In the genomic region with DNA sequence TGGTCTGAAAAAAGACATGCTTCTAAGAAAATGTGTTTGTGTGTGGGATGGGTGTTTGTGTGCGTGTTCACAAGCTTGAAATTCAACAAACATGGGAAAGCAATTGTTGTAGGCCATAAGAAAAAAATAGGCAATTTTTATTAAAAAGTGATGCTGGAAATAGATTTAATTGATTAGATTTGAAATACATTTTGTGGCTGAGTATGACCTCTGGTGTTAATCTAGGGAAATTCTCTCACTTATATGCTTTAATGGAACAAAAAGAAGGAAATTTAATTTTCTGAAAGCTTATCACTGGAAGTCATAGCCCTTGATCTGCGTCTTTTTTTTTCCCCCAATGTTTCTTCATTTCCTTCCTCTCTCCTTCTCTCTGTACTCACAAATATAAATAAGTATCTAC, we compare ENCODE assay signal across 22 cellular contexts. TPM values are rescaled to one million over a fixed set of nuclear protein-coding genes. Genes with fewer than 3 reads are reported as not detected.
A peak's percentile ranks its signal among the peaks of the same experiment; 100 is the strongest.
DNase-seq lines count a peak whose midpoint lies in the region; ATAC-seq, FAIRE-seq and TF ChIP-seq lines count a peak whose summit lies in the region.
"Had no signal": no experiment of that assay in that cellular context is flagged by ENCODE, and none has a peak within 500 bp of the region (broad histone marks: within the 10 kb centered on the region; RNA-seq: fewer than 3 reads in every experiment).

No MANE protein-coding gene starts in this region.

- no peak overlapping the region for H3K23ac ChIP-seq in mesenchymal stem cell (ENCODE audit: low read length in 2 of 2)

- no peak overlapping the region for H3K18ac ChIP-seq in mesenchymal stem cell (ENCODE audit: low read depth in 1 of 2, low read length in 2 of 2)

- no peak overlapping the region for H2AK5ac ChIP-seq in mesenchymal stem cell (ENCODE audit: low read length, severe bottlenecking)

- H4K20me1 ChIP-seq in Karpas-422 (ENCODE audit: insufficient read depth, low read depth, low read length) = no peaks in the 10 kb centered on the region
- H4K20me1 ChIP-seq in GM12878 (ENCODE audit: control insufficient read depth, insufficient read depth) = no peaks in the 10 kb centered on the region

- ATAC-seq in GM12878 = no peak
- no peak for ATAC-seq in CD8-positive, alpha-beta T cell
- no peak for ATAC-seq in T-cell (replicated peaks in 1 of 4)
- ATAC-seq: naive thymus-derived CD4-positive, alpha-beta T cell had no signal

- H3K36me3 ChIP-seq in Karpas-422 (ENCODE audit: insufficient read depth, low read length) (no peaks in the 10 kb centered on the region), GM12878 (ENCODE audit: control insufficient read depth in 2 of 2, insufficient read depth in 2 of 2, low read length in 1 of 2) (no peaks in the 10 kb centered on the region), mesenchymal stem cell (ENCODE audit: control insufficient read depth in 1 of 2, insufficient read depth in 2 of 2, low read depth in 1 of 2, low read length in 2 of 2) (no peaks in the 10 kb centered on the region)
- no peaks in the 10 kb centered on the region for H3K36me3 ChIP-seq in CD8-positive, alpha-beta T cell (ENCODE audit: insufficient read depth, low read length)
- H3K36me3 ChIP-seq: stomach, upper lobe of left lung had no signal

- DNase-seq in D721Med (ENCODE audit: insufficient read length, low spot score) (no peak), Karpas-422 (peak; percentile 41), GM12878 (ENCODE audit: low read depth, low spot score) (no peak), mesenchymal stem cell (peak; percentile 17), Calu3 (no peak), NCI-H748 treated with DMSO at 0.1 percent for 48 hours (lab: John Stamatoyannopoulos, UW) (no peak), T-cell (no peak)
- no peak for DNase-seq in CD8-positive, alpha-beta T cell
- DNase-seq: activated CD4-positive, alpha-beta T cell treated with anti-CD3 and anti-CD28 coated beads, Interleukin-2, amount 10 ng/mL, durations not matched to agents 7 days and 5 days; activated CD8-positive, alpha-beta memory T cell treated with anti-CD3 and anti-CD28 coated beads, Interleukin-2, amount 50 U/mL, for 4 hours; Caco-2; mammary epithelial cell; naive thymus-derived CD4-positive, alpha-beta T cell; NCI-H2227 treated with DMSO at 0.1 percent for 48 hours; NCI-H82; RPMI8226; stimulated activated CD4-positive, alpha-beta T cell treated with anti-CD3 and anti-CD28 coated beads, Interleukin-4, amount 100 ng/mL, for 1 hour; stomach; upper lobe of left lung had no signal

- no peak overlapping the region for H3K4me3 Mint-ChIP-seq in Calu3 (ENCODE audit: low read depth, unreplicated experiment)
- no peak overlapping the region for H3K4me3 Mint-ChIP-seq in CD8-positive, alpha-beta T cell
- no peak overlapping the region for H3K4me3 Mint-ChIP-seq in T-cell
- H3K4me3 Mint-ChIP-seq: activated CD4-positive, alpha-beta T cell treated with anti-CD3 and anti-CD28 coated beads, Interleukin-2, amount 10 ng/mL, durations not matched to agents 7 days and 5 days; naive thymus-derived CD4-positive, alpha-beta T cell had no signal

- no peak overlapping the region for H4K8ac ChIP-seq in mesenchymal stem cell (ENCODE audit: low read length)

- H3K9me3 ChIP-seq in Karpas-422 (ENCODE audit: low read length) (no peaks in the 10 kb centered on the region), GM12878 (replicated peaks; ENCODE audit: control insufficient read depth, insufficient read depth, low read length) (no peaks in the 10 kb centered on the region; the same call in 2 of the 3 replicates), mesenchymal stem cell (ENCODE audit: control insufficient read depth, low read length) (no peaks in the 10 kb centered on the region)
- no peaks in the 10 kb centered on the region for H3K9me3 ChIP-seq in CD8-positive, alpha-beta T cell (ENCODE audit: low read length)
- H3K9me3 ChIP-seq: Caco-2, stomach, upper lobe of left lung had no signal

- in situ Hi-C loops in GM12878 (cut with MboI) = loop anchor here (25.0 kb wide), 1 partner anchor 429 kb away; no protein-coding TSS in a partner anchor

- H3K79me2 ChIP-seq in Karpas-422 (ENCODE audit: low read length) (no peaks in the 10 kb centered on the region), GM12878 (ENCODE audit: control insufficient read depth, insufficient read depth, low read length) (no peaks in the 10 kb centered on the region)

- H3K9ac ChIP-seq in Karpas-422 (ENCODE audit: low read length) = no peak overlapping the region
- H3K9ac ChIP-seq in GM12878 (ENCODE audit: control insufficient read depth, insufficient read depth, low read length) = no peak overlapping the region
- no peak overlapping the region for H3K9ac ChIP-seq in mesenchymal stem cell (ENCODE audit: low read length)

- H3K27me3 Mint-ChIP-seq in Calu3 (ENCODE audit: unreplicated experiment) (peaks cover 35% of the 10 kb centered on the region), T-cell (peaks cover 13 to 28% of the 10 kb centered on the region in 2 donors)
- H3K27me3 Mint-ChIP-seq in CD8-positive, alpha-beta T cell (ENCODE audit: low read depth) = peaks cover 34% of the 10 kb centered on the region

- no peak overlapping the region for H3K27ac ChIP-seq in Karpas-422 (ENCODE audit: low read length)
- no peak overlapping the region for H3K27ac ChIP-seq in GM12878 (ENCODE audit: control insufficient read depth, insufficient read depth)
- H3K27ac ChIP-seq in mesenchymal stem cell (ENCODE audit: low read length, poor library complexity, severe bottlenecking) = no peak overlapping the region
- H3K27ac ChIP-seq in CD8-positive, alpha-beta T cell (ENCODE audit: low read depth, low read length) = no peak overlapping the region
- H3K27ac ChIP-seq: skin epidermis, stomach, upper lobe of left lung had no signal

- POLR2A ChIA-PET in GM12878 (lab: Charles Lee) = interaction anchor here (0.6 kb wide), 1 partner anchor 613 kb away, joined by 3 read pairs; no protein-coding TSS in a partner anchor
- POLR2A ChIA-PET in CD8-positive, alpha-beta T cell (lab: Charles Lee) = no interaction called here
- POLR2A ChIA-PET in T-cell (lab: Charles Lee) = no interaction called here

- H3K79me1 ChIP-seq in mesenchymal stem cell (replicated peaks; ENCODE audit: low read length, poor library complexity, severe bottlenecking) = no peaks in the 10 kb centered on the region

- FAIRE-seq in D721Med (lab: Jason Lieb, UNC) (no peak), GM12878 (lab: Jason Lieb, UNC) (no peak)
- FAIRE-seq: astrocyte, keratinocyte had no signal

- H3K4me3 ChIP-seq in Karpas-422 (ENCODE audit: low read length) (no peak overlapping the region), GM12878 (no peak overlapping the region), mesenchymal stem cell (ENCODE audit: insufficient read depth in 1 of 2, low read depth in 1 of 2, low read length in 2 of 2) (no peak overlapping the region)
- no peak overlapping the region for H3K4me3 ChIP-seq in CD8-positive, alpha-beta T cell (ENCODE audit: low read depth, low read length)
- H3K4me3 ChIP-seq: skin epidermis, stomach, upper lobe of left lung had no signal

- no peak overlapping the region for H2BK15ac ChIP-seq in mesenchymal stem cell (ENCODE audit: low read depth, poor library complexity, severe bottlenecking)

- RAD21 ChIA-PET in GM12878 (lab: Charles Lee; ENCODE audit: unreplicated experiment) = interaction anchor here (2.4 to 13.6 kb wide), 2 partner anchors 91 to 678 kb away, joined by 10 to 318 read pairs; no protein-coding TSS in a partner anchor

- H3K4me1 ChIP-seq in Karpas-422 (ENCODE audit: low read length) (no peaks in the 10 kb centered on the region), GM12878 (ENCODE audit: control insufficient read depth, insufficient read depth, low read length) (no peaks in the 10 kb centered on the region), mesenchymal stem cell (ENCODE audit: control insufficient read depth, insufficient read depth, low read depth, low read length) (peaks cover 26% of the 10 kb centered on the region)
- H3K4me1 ChIP-seq in CD8-positive, alpha-beta T cell (ENCODE audit: insufficient read depth, low read length) = no peaks in the 10 kb centered on the region
- H3K4me1 ChIP-seq: Caco-2 had no signal

- H3K27me3 ChIP-seq in Karpas-422 (ENCODE audit: low read length) (no peaks in the 10 kb centered on the region), GM12878 (replicated peaks in 1 of 2; ENCODE audit: control insufficient read depth in 2 of 2, insufficient read depth in 2 of 2, low read length in 1 of 2) (peaks cover 0 to 16% of the 10 kb centered on the region in 2 experiments; a peak in 2 of 4 replicates), mesenchymal stem cell (ENCODE audit: control insufficient read depth in 1 of 2, insufficient read depth in 1 of 2, low read length in 2 of 2) (peaks cover 36 to 43% of the 10 kb centered on the region in 2 experiments)
- H3K27me3 ChIP-seq in CD8-positive, alpha-beta T cell (ENCODE audit: insufficient read depth, low read length) = peaks cover 4% of the 10 kb centered on the region

- H3K14ac ChIP-seq in mesenchymal stem cell (ENCODE audit: low read length in 2 of 2) = no peak overlapping the region

- H2AFZ ChIP-seq in Karpas-422 (ENCODE audit: low read length) (no peak overlapping the region), GM12878 (ENCODE audit: control insufficient read depth, low read depth, low read length) (no peak overlapping the region), mesenchymal stem cell (ENCODE audit: low read depth, low read length) (no peak overlapping the region)

- CTCF ChIA-PET in GM12878 (lab: Yijun Ruan, JAX) = interaction anchor here (1.1 to 10.8 kb wide), 5 partner anchors 90 to 746 kb away, joined by 3 to 347 read pairs (median 4); no protein-coding TSS in a partner anchor
- CTCF ChIA-PET in Calu3 (lab: Charles Lee) = interaction anchor here (0.6 to 1.4 kb wide), 4 partner anchors 52 to 746 kb away, joined by 3 to 4 read pairs (median 4); no protein-coding TSS in a partner anchor
- CTCF ChIA-PET in CD8-positive, alpha-beta T cell (lab: Charles Lee) = no interaction called here
- CTCF ChIA-PET in T-cell (lab: Charles Lee) = no interaction called here

- 0 out of 2 replicates have a peak, but pooled peaks have one; percentile 16 for TF ChIP-seq RAD21 in GM12878 (IDR thresholded peaks at IDR 0.05; ENCODE audit: insufficient read depth, low read depth, low read length)

- intact Hi-C loops in GM12878 (cut with micrococcal nuclease; ENCODE audit: unreplicated experiment) = loop anchor here (2.0 to 5.0 kb wide), 3 partner anchors 258 to 746 kb away; no protein-coding TSS in a partner anchor
- intact Hi-C loops in Calu3 (cut with micrococcal nuclease; ENCODE audit: unreplicated experiment) = loop anchor here (1.0 to 2.0 kb wide), 2 partner anchors 257 to 680 kb away; no protein-coding TSS in a partner anchor
- intact Hi-C loops in CD8-positive, alpha-beta T cell (cut with DNase I, micrococcal nuclease) = no loop called here

- H2BK5ac ChIP-seq in mesenchymal stem cell (ENCODE audit: low read depth, low read length, poor library complexity, severe bottlenecking) = no peak overlapping the region

- H3K4me1 Mint-ChIP-seq in Calu3 (ENCODE audit: low read depth, unreplicated experiment) (no peaks in the 10 kb centered on the region), T-cell (peaks cover 0 to 3% (median 3%) of the 10 kb centered on the region in 3 donors)
- H3K4me1 Mint-ChIP-seq in CD8-positive, alpha-beta T cell (ENCODE audit: low read depth) = no peaks in the 10 kb centered on the region

- TF ChIP-seq CTCF in D721Med (IDR thresholded peaks at IDR 0.05; ENCODE audit: insufficient read depth, missing control alignments) (peak; percentile 23), GM12878 (IDR thresholded peaks at IDR 0.05 in 2 of 3, conservative IDR thresholded peaks at IDR 0.05 in 1 of 3; ENCODE audit: control insufficient read depth in 2 of 3, extremely low read depth in 1 of 3, insufficient read depth in 1 of 3, low read depth in 3 of 3, low read length in 3 of 3) (no peak; a peak in 1 of 6 replicates), Calu3 (IDR thresholded peaks at IDR 0.05; ENCODE audit: unreplicated experiment) (no peak)
- no peak for TF ChIP-seq CTCF in CD8-positive, alpha-beta T cell (IDR thresholded peaks at IDR 0.05)

- H3K4me2 ChIP-seq in Karpas-422 (ENCODE audit: low read depth, low read length, poor library complexity, severe bottlenecking) (no peak overlapping the region), GM12878 (ENCODE audit: control insufficient read depth, insufficient read depth) (no peak overlapping the region), mesenchymal stem cell (ENCODE audit: low read length, poor library complexity, severe bottlenecking) (no peak overlapping the region)

- H3K27ac Mint-ChIP-seq in Calu3 (ENCODE audit: unreplicated experiment) = no peak overlapping the region
- H3K27ac Mint-ChIP-seq in CD8-positive, alpha-beta T cell = no peak overlapping the region
- no peak overlapping the region for H3K27ac Mint-ChIP-seq in T-cell
- H3K27ac Mint-ChIP-seq: activated CD4-positive, alpha-beta T cell treated with anti-CD3 and anti-CD28 coated beads, Interleukin-2, amount 10 ng/mL, durations not matched to agents 7 days and 5 days; naive thymus-derived CD4-positive, alpha-beta T cell had no signal

- TF ChIP-seq POLR2A in GM12878 (IDR thresholded peaks at IDR 0.05; ENCODE audit: low read depth, low read length) = no peak

- no peaks in the 10 kb centered on the region for H3K9me2 ChIP-seq in Karpas-422 (replicated peaks; ENCODE audit: insufficient read depth, low read length)

- BruUV-seq in GM12878 (replicated peaks; lab: Mats Ljungman, UMichigan) (no TSS peak), Calu3 (replicated peaks; lab: Mats Ljungman, UMichigan) (no TSS peak)

- no peak overlapping the region for H3K4ac ChIP-seq in mesenchymal stem cell (ENCODE audit: low read depth in 1 of 2, low read length in 2 of 2)

- no peak overlapping the region for H4K91ac ChIP-seq in mesenchymal stem cell (ENCODE audit: low read length)

- no peak overlapping the region for H2BK12ac ChIP-seq in mesenchymal stem cell (ENCODE audit: low read length in 2 of 2)

- no peaks in the 10 kb centered on the region for H3K9me3 Mint-ChIP-seq in Calu3 (ENCODE audit: low read depth, unreplicated experiment)
- H3K9me3 Mint-ChIP-seq in CD8-positive, alpha-beta T cell = peaks cover 3% of the 10 kb centered on the region
- no peaks in the 10 kb centered on the region for H3K9me3 Mint-ChIP-seq in T-cell
- H3K9me3 Mint-ChIP-seq: activated CD4-positive, alpha-beta T cell treated with anti-CD3 and anti-CD28 coated beads, Interleukin-2, amount 10 ng/mL, durations not matched to agents 7 days and 5 days had no signal

- no peak overlapping the region for H2BK120ac ChIP-seq in mesenchymal stem cell (ENCODE audit: low read depth, low read length)

- 10% methylated on average over 2 of the region's 2 CpGs for WGBS in GM12878 (ENCODE audit: insufficient coverage, insufficient replicate concordance, low lambda C conversion rate, missing lambda C conversion rate)
- 64% methylated on average over 2 of the region's 2 CpGs for WGBS in mesenchymal stem cell

- TF ChIP-seq EP300 in GM12878 (IDR thresholded peaks at IDR 0.05; ENCODE audit: borderline replicate concordance in 1 of 2, control insufficient read depth in 1 of 2, low read depth in 2 of 2, low read length in 2 of 2) = no peak

- peaks cover 21% of the 10 kb centered on the region for H3K36me3 Mint-ChIP-seq in Calu3 (ENCODE audit: insufficient read depth, unreplicated experiment)
- no peaks in the 10 kb centered on the region for H3K36me3 Mint-ChIP-seq in CD8-positive, alpha-beta T cell
- no peaks in the 10 kb centered on the region for H3K36me3 Mint-ChIP-seq in T-cell
- H3K36me3 Mint-ChIP-seq: naive thymus-derived CD4-positive, alpha-beta T cell had no signal

- SMC1A ChIA-PET in GM12878 (lab: Charles Lee; ENCODE audit: uncharacterized antibody, unreplicated experiment) = interaction anchor here (0.8 to 13.1 kb wide), 4 partner anchors 9 to 678 kb away, joined by 3 to 297 read pairs (median 5); no protein-coding TSS in a partner anchor

RNA-seq across cellular contexts. Expression of gene KCNN2, which starts 3.5 kb away (rescaled TPM):
- not detected in 2 replicates for total RNA-seq in Karpas-422 (2014; rRNA removed; shearing (Covaris generic); ENCODE audit: low replicate concordance)
- 42.4 and 43.1 TPM in 2 replicates for total RNA-seq in GM12878 (2013; cell fraction: nucleolus; rRNA removed)
- 0.71 and 0.79 TPM in 2 replicates for total RNA-seq in GM12878 (2014; rRNA removed)
- total RNA-seq in GM12878 (2014; rRNA removed; fragmentation: Illumina TruSeq; extraction: Trizol) = 1.4 and 1.5 TPM in 2 replicates
- total RNA-seq in GM12878 (2021) = 0.80 and 0.93 TPM in 2 replicates
- polyA plus RNA-seq in GM12878 (2011; ENCODE audit: low read depth) = not detected
- polyA plus RNA-seq in GM12878 (2011; rRNA removed) = 3.5 and 3.6 TPM in 2 replicates
- polyA plus RNA-seq in GM12878 (2011; cell fraction: cytosol; rRNA removed) = 2.5 and 3.0 TPM in 2 replicates
- polyA plus RNA-seq in GM12878 (2011; cell fraction: nucleus; rRNA removed) = 7.8 and 8.7 TPM in 2 replicates
- 0.18 TPM in 1 of 2 replicates, not detected in the other for polyA plus RNA-seq in GM12878 (2012)
- polyA plus RNA-seq in GM12878 (2014; fragmentation: Illumina TruSeq; extraction: Trizol) = 0.93 and 1.2 TPM in 2 replicates
- under 1 TPM; 0.47 to 0.60 TPM for polyA plus RNA-seq in GM12878 (2014; fragmentation: Nextera tagmentation; extraction: Ambion mirVana)
- polyA plus RNA-seq in GM12878 (2014; rRNA removed) = 1.1 TPM in 2 replicates
- under 1 TPM; 0.21 TPM for polyA plus RNA-seq in GM12878 (2016; fragmentation: Nextera tagmentation; extraction: Ambion mirVana)
- polyA minus RNA-seq in GM12878 (2011; rRNA and poly(A)+ RNA removed) = 8.5 and 9.4 TPM in 2 replicates
- polyA minus RNA-seq in GM12878 (2011; cell fraction: cytosol; rRNA and poly(A)+ RNA removed) = 2.3 and 2.5 TPM in 2 replicates
- 13.4 and 23.0 TPM in 2 replicates for polyA minus RNA-seq in GM12878 (2011; cell fraction: nucleus; rRNA and poly(A)+ RNA removed)
- 1.4 TPM for polyA plus RNA-seq in mesenchymal stem cell (2013, experiment 1 of 2)
- 1.5 TPM for polyA plus RNA-seq in mesenchymal stem cell (2013, experiment 2 of 2)
- total RNA-seq in Calu3 (2022) = 1.2 and 2.0 TPM in 2 replicates
- total RNA-seq in CD8-positive, alpha-beta T cell = not detected
- total RNA-seq in T-cell = not detected
- total RNA-seq: activated CD4-positive, alpha-beta T cell treated with anti-CD3 and anti-CD28 coated beads, Interleukin-2, amount 10 ng/mL, durations not matched to agents 7 days and 5 days; mammary epithelial cell; naive thymus-derived CD4-positive, alpha-beta T cell had no signal
- polyA plus RNA-seq: mammary epithelial cell; naive thymus-derived CD4-positive, alpha-beta T cell had no signal

Comparison
In these comparisons a context has a peak if more than half of its experiments do, and no peak if none do; other contexts are left out.
1. DNase-seq: peak in Karpas-422 (single experiment) and mesenchymal stem cell (single experiment); none in D721Med (single experiment), GM12878 (single experiment), Calu3 (single experiment), CD8-positive, alpha-beta T cell (0 of 7), NCI-H748 treated with DMSO at 0.1 percent for 48 hours (single experiment) and T-cell (0 of 34).
2. CTCF ChIA-PET loops: an anchor here in GM12878 (1.1 to 10.8 kb wide) and Calu3 (0.6 to 1.4 kb wide); none called in CD8-positive, alpha-beta T cell and T-cell.
3. intact Hi-C loops: an anchor here in GM12878 (2.0 to 5.0 kb wide) and Calu3 (1.0 to 2.0 kb wide); none called in CD8-positive, alpha-beta T cell.